In genomic region chr19:46428278-46429141, GRCh38 we compare ENCODE assay signal across 1 cellular context.
TF ChIP-seq lines count a peak whose summit lies in the region.

PNMA8C (minus strand) TSS chr19:46428936; CDS start chr19:46428359, 577 bp downstream.

TF ChIP-seq in GM23338, 12 proteins besides CTCF, POLR2A, EP300 and RAD21 (continued from another document):
- no peak for TF ChIP-seq REST (IDR thresholded peaks at IDR 0.05; ENCODE audit: unreplicated experiment)
- no peak for TF ChIP-seq ETS1 (IDR thresholded peaks at IDR 0.05)
